21 cellular contexts compared by ENCODE assay signal in the genomic region with DNA sequence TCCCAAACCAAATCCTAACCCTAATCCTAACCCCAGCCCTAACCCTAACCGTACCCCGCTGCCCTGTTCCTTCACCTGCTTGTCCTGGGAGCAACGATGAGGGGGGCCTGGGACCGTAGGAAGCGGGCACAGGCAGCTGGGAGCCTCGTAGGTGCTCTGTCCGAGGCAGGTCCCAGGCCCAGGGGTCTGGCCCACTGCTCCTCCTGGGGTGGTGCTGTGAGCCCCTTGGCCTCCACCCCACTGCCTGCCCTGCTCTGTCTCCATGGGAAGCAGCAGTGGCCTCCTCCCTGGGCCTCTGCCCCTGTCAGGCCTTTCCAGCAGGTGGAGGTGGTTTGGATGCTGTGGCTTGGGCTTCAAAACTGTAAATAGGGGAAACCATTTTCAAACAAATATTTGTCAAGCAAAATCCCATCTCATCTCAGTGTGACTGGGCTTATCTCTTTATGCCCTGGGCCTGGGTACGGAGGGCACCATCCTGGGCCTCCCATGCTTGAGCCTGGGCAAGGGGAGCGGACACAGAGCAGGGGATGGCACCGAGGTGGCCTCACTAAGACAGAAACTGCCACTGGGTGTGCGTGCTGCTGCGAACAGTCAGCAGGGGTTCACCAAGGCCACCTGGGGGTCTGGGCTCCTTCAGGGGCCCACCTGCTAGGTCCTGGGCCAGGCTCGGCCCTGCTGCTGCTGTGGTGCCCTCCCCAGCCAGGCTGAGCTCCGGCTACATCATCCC. TPM values are rescaled to one million over a fixed set of nuclear protein-coding genes. Genes with fewer than 3 reads are reported as not detected.
DNase-seq lines count a peak whose midpoint lies in the region; ATAC-seq and TF ChIP-seq lines count a peak whose summit lies in the region.
"Had no signal": no experiment of that assay in that cellular context is flagged by ENCODE, and none has a peak within 500 bp of the region (broad histone marks: within the 10 kb centered on the region; RNA-seq: fewer than 3 reads in every experiment).

No MANE protein-coding gene starts in this region.

- no peaks in the 10 kb centered on the region for H3K9me3 ChIP-seq in right atrium auricular region
- no peaks in the 10 kb centered on the region for H3K9me3 ChIP-seq in ovary
- H3K9me3 ChIP-seq: BLaER1, heart left ventricle, stomach, tibial artery had no signal

- H3K27ac ChIP-seq in right atrium auricular region (no peak overlapping the region), ovary (no peak overlapping the region)
- H3K27ac ChIP-seq: BLaER1, heart left ventricle, skin epidermis, stomach, tibial artery had no signal

- ATAC-seq in Right ventricle myocardium superior (ENCODE audit: poor library complexity) (no peak), HG03045 (IDR thresholded peaks at IDR 0.05; ENCODE audit: unreplicated experiment) (no peak)
- ATAC-seq: activated CD8-positive, alpha-beta T cell treated with anti-CD3 and anti-CD28 coated beads, Interleukin-2, amount 10 ng/mL, durations not matched to agents 7 days and 5 days; heart left ventricle had no signal

- H3K36me3 ChIP-seq in right atrium auricular region (no peaks in the 10 kb centered on the region), ovary (no peaks in the 10 kb centered on the region)
- H3K36me3 ChIP-seq: BLaER1, heart left ventricle, stomach, tibial artery had no signal

- H3K4me3 ChIP-seq in right atrium auricular region: no peak overlapping the region
- no peak overlapping the region for H3K4me3 ChIP-seq in ovary
- H3K4me3 ChIP-seq in foreskin fibroblast (ENCODE audit: low read depth in 1 of 2, low read length in 2 of 2): no peak overlapping the region
- H3K4me3 ChIP-seq: BLaER1, heart left ventricle, skin epidermis, stomach, tibial artery had no signal

- no peak for TF ChIP-seq EP300 in ovary (IDR thresholded peaks at IDR 0.05)

- DNase-seq in Right ventricle myocardium superior: peak; percentile 13
- DNase-seq in right atrium auricular region (ENCODE audit: low spot score): no peak
- peak; percentile 58 for DNase-seq in cardiac septum (ENCODE audit: low spot score)
- DNase-seq in ovary: peak in 3 of 5 donors; percentile 5 to 18 (median 9)
- no peak for DNase-seq in NCI-H345 treated with DMSO at 0.1 percent for 48 hours (lab: John Stamatoyannopoulos, UW; ENCODE audit: unreplicated experiment)
- DNase-seq in foreskin fibroblast: no peak
- DNase-seq: activated CD8-positive, alpha-beta T cell treated with anti-CD3 and anti-CD28 coated beads, Interleukin-2, amount 10 ng/mL, durations not matched to agents 7 days and 5 days; activated naive CD4-positive, alpha-beta T cell; effector CD4-positive, alpha-beta T cell; kidney glomerular epithelial cell; NCI-H1417; NCI-H345; NCI-H748 treated with DMSO at 0.1 percent for 48 hours; stimulated activated CD4-positive, alpha-beta T cell treated with anti-CD3 and anti-CD28 coated beads, Interleukin-1b, Interleukin-23, amount 100 ng/mL, for 48 hours; stimulated activated CD8-positive, alpha-beta memory T cell treated with anti-CD3 and anti-CD28 coated beads, Interleukin-4, amount 100 ng/mL, for 48 hours; stomach had no signal

- TF ChIP-seq POLR2A in ovary (IDR thresholded peaks at IDR 0.05): no peak

- intact Hi-C loops in Right ventricle myocardium superior (cut with DNase I): no loop called here
- intact Hi-C loops in cardiac septum (cut with DNase I): no loop called here
- intact Hi-C loops in ovary (cut with DNase I): no loop called here

- 91 to 94% (median 93%) methylated on average over 14 of the region's 14 CpGs for WGBS in ovary, 3 donors

- TF ChIP-seq CTCF in right atrium auricular region (IDR thresholded peaks at IDR 0.05): no peak
- no peak for TF ChIP-seq CTCF in ovary (IDR thresholded peaks at IDR 0.05)
- no peak for TF ChIP-seq CTCF in foreskin fibroblast (IDR thresholded peaks at IDR 0.05; ENCODE audit: low read depth, low read length)

- H3K27me3 ChIP-seq in right atrium auricular region (no peaks in the 10 kb centered on the region), ovary (no peaks in the 10 kb centered on the region)

- H3K4me1 ChIP-seq in right atrium auricular region (peaks cover 0 to 17% of the 10 kb centered on the region in 2 donors), ovary (ENCODE audit: insufficient read depth) (peaks cover 5% of the 10 kb centered on the region)

RNA-seq across cellular contexts. Expression of gene BEGAIN, which starts 3.7 kb away (rescaled TPM):
- total RNA-seq in Right ventricle myocardium superior (0.46 TPM), right atrium auricular region (1 to 10 TPM in 1 of 2 donors, under 1 TPM in 1; 0.93 to 5.7 TPM), cardiac septum (1.2 TPM), ovary (10 to 100 TPM in 1 of 7 donors, 1 to 10 TPM in 6; 1.8 to 11.0 (median 5.2) TPM)
- 1 to 10 TPM in 1 of 2 donors, under 1 TPM in 1; 0.35 to 1.9 TPM for polyA plus RNA-seq in ovary

Comparison
In these comparisons a context has a peak if more than half of its experiments do, and no peak if none do; other contexts are left out.
1. DNase-seq: peak in Right ventricle myocardium superior (single experiment), cardiac septum (single experiment) and ovary (3 of 5); none in right atrium auricular region (single experiment), NCI-H345 treated with DMSO at 0.1 percent for 48 hours (single experiment) and foreskin fibroblast (0 of 2).